Comparison of ENCODE assay signal across 8 cellular contexts in the genomic region with DNA sequence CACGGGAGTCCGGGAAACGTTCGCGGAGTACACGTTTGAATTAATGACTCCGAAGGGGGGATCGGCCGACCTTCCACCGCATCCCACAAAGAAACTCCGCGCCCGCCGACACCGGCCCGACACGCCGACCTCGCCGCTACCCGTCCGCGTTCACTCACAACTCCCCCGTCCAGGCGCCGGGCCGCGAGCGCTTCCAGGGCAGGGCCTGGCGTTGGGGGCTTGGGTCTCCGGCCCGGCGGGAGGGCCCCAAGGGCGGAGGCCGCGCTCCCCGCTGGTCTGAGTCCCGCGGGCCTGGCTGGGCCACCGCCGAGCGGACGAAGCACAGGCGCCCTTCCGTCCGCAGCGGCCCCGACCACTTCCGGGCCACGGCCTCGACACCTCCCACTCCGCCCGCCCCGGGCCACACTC. TPM values are rescaled to one million over a fixed set of nuclear protein-coding genes. Genes with fewer than 3 reads are reported as not detected.
DNase-seq lines count a peak whose midpoint lies in the region; ATAC-seq and TF ChIP-seq lines count a peak whose summit lies in the region.
"Not testable (repeated sequence)": the region's sequence is repeated elsewhere in the genome, so short reads cannot be mapped to it uniquely, and the experiment has no call there.

No MANE protein-coding gene starts in this region.

- H3F3A ChIP-seq in GM23338 (replicated peaks; ENCODE audit: low read depth): peaks cover 22% of the 10 kb centered on the region
- not testable (repeated sequence) for H3F3A ChIP-seq in neural cell (ENCODE audit: insufficient read depth, low read length, poor library complexity, severe bottlenecking)

- intact Hi-C loops in upper lobe of right lung (cut with DNase I): not testable (repeated sequence)

- H4K20me1 ChIP-seq in GM23338 (replicated peaks; ENCODE audit: insufficient read depth): peaks cover 50% of the 10 kb centered on the region
- not testable (repeated sequence) for H4K20me1 ChIP-seq in neural cell (ENCODE audit: insufficient read depth)

- not testable (repeated sequence) for TF ChIP-seq EP300 in neural cell (conservative IDR thresholded peaks at IDR 0.05; ENCODE audit: poor library complexity, severe bottlenecking)

- peaks cover 48% of the 10 kb centered on the region for H3K36me3 Mint-ChIP-seq in GM23338 (ENCODE audit: low read depth)

- not testable (repeated sequence) for H3K9me3 Mint-ChIP-seq in GM23338

- H3K27ac ChIP-seq in GM23338 (ENCODE audit: low read depth) (peak overlapping the region; percentile 97), SJCRH30 (peak overlapping the region; percentile 97), angular gyrus (ENCODE audit: low read depth, low read length) (peak overlapping the region; percentile 97), cardiac muscle cell (peak overlapping the region; percentile 94), neural cell (ENCODE audit: low read length) (peak overlapping the region; percentile 89), upper lobe of right lung (peak overlapping the region; percentile 97)

- not testable (repeated sequence) for H2AFZ ChIP-seq in GM23338
- H2AFZ ChIP-seq in neural cell (ENCODE audit: low read depth, low read length): peak overlapping the region; percentile 60

- H3K36me3 ChIP-seq in GM23338 (ENCODE audit: insufficient read depth) (peaks cover 14% of the 10 kb centered on the region), SJCRH30 (peaks cover 32% of the 10 kb centered on the region), upper lobe of right lung (peaks cover 22% of the 10 kb centered on the region)
- not testable (repeated sequence) for H3K36me3 ChIP-seq in cardiac muscle cell; neural cell (ENCODE audit: insufficient read depth, low read length)

- not testable (repeated sequence) for H3K9me2 ChIP-seq in GM23338 (ENCODE audit: insufficient read depth); neural cell (ENCODE audit: insufficient read depth, low read length)

- not testable (repeated sequence) for H3K27me3 Mint-ChIP-seq in GM23338 (ENCODE audit: insufficient read depth, low read depth, poor library complexity)

- ATAC-seq in GM18502 (IDR thresholded peaks at IDR 0.05; ENCODE audit: poor library complexity, unreplicated experiment) (peak; percentile 59), GM23338 (peak; percentile 75), HG03460 (IDR thresholded peaks at IDR 0.05; ENCODE audit: unreplicated experiment) (peak; percentile 57), upper lobe of right lung (peak; percentile 71)

- peak overlapping the region; percentile 99 for H3K27ac Mint-ChIP-seq in GM23338

- H3K79me2 ChIP-seq in GM23338 (replicated peaks; ENCODE audit: insufficient read depth) (peaks cover 63% of the 10 kb centered on the region), neural cell (replicated peaks; ENCODE audit: insufficient read depth, low read length) (peaks cover 32% of the 10 kb centered on the region)

- not testable (repeated sequence) for H3K27me3 ChIP-seq in GM23338 (ENCODE audit: insufficient read depth); SJCRH30; cardiac muscle cell; neural cell (ENCODE audit: insufficient read depth, low read depth, low read length); upper lobe of right lung

- H3K4me3 Mint-ChIP-seq in GM23338: peak overlapping the region; percentile 97

- not testable (repeated sequence) for TF ChIP-seq CTCF in GM23338 (conservative IDR thresholded peaks at IDR 0.05; ENCODE audit: low read depth in 2 of 2); cardiac muscle cell (IDR thresholded peaks at IDR 0.05; ENCODE audit: low read depth, low read length); neural cell (IDR thresholded peaks at IDR 0.05; ENCODE audit: poor library complexity, severe bottlenecking); upper lobe of right lung (IDR thresholded peaks at IDR 0.05)

- H3K4me3 ChIP-seq in GM23338 (peak overlapping the region; percentile 94), SJCRH30 (peak overlapping the region; percentile 80), cardiac muscle cell (peak overlapping the region; percentile 68), neural cell (ENCODE audit: low read length) (peak overlapping the region; percentile 98), upper lobe of right lung (peak overlapping the region; percentile 91)

- H3K4me2 ChIP-seq in GM23338: peak overlapping the region; percentile 88
- peak overlapping the region; percentile 44 for H3K4me2 ChIP-seq in neural cell (ENCODE audit: low read length)

- not testable (repeated sequence) for TF ChIP-seq RAD21 in neural cell (conservative IDR thresholded peaks at IDR 0.05)

- H3K9ac ChIP-seq in neural cell (ENCODE audit: low read length): peak overlapping the region; percentile 85

- H3K4me1 ChIP-seq in GM23338 (ENCODE audit: insufficient read depth) (peaks cover 20% of the 10 kb centered on the region), cardiac muscle cell (ENCODE audit: low read depth) (peaks cover 14% of the 10 kb centered on the region), upper lobe of right lung (peaks cover 31% of the 10 kb centered on the region)
- H3K4me1 ChIP-seq in SJCRH30: not testable (repeated sequence)

- peak; percentile 47 for DNase-seq in GM23338 (ENCODE audit: low spot score)
- not testable (repeated sequence) for DNase-seq in SJCRH30; cardiac muscle cell (ENCODE audit: low read depth in 1 of 2, low spot score in 1 of 2); upper lobe of right lung

- H3K4me1 Mint-ChIP-seq in GM23338: peaks cover 25% of the 10 kb centered on the region

- H3K9me3 ChIP-seq in SJCRH30 (replicated peaks); cardiac muscle cell (ENCODE audit: low read depth); neural cell (ENCODE audit: low read length); upper lobe of right lung: not testable (repeated sequence)

RNA-seq across cellular contexts. Expression of a gene that starts 0.4 kb away (rescaled TPM):
- total RNA-seq in GM23338 (2014; rRNA removed; shearing (Covaris generic)): 372 and 384 TPM in 2 replicates
- polyA plus RNA-seq in GM23338 (2016; fragmentation: Nextera tagmentation; extraction: Ambion mirVana): 298 and 315 TPM in 2 replicates
- 308 and 310 TPM in 2 replicates for total RNA-seq in SJCRH30 (2014; rRNA removed; shearing (Covaris generic))
- 182 and 220 TPM in 2 replicates for total RNA-seq in cardiac muscle cell
- polyA plus RNA-seq in cardiac muscle cell: 319 and 398 TPM in 2 replicates
- 180 and 195 TPM in 2 replicates for polyA plus RNA-seq in neural cell
- polyA minus RNA-seq in neural cell: 109 and 124 TPM in 2 replicates
- 116 TPM for total RNA-seq in upper lobe of right lung

RNA-seq across cellular contexts. Expression of a gene that starts 16.1 kb away (rescaled TPM):
- 117 and 118 TPM in 2 replicates for total RNA-seq in GM23338 (2014; rRNA removed; shearing (Covaris generic))
- polyA plus RNA-seq in GM23338 (2016; fragmentation: Nextera tagmentation; extraction: Ambion mirVana): 143 and 152 TPM in 2 replicates
- 25.0 and 27.0 TPM in 2 replicates for total RNA-seq in SJCRH30 (2014; rRNA removed; shearing (Covaris generic))
- total RNA-seq in cardiac muscle cell: 137 and 197 TPM in 2 replicates
- polyA plus RNA-seq in cardiac muscle cell: 343 and 407 TPM in 2 replicates
- 33.1 and 35.3 TPM in 2 replicates for polyA plus RNA-seq in neural cell
- polyA minus RNA-seq in neural cell: 12.9 and 13.7 TPM in 2 replicates
- 46.2 TPM for total RNA-seq in upper lobe of right lung

RNA-seq across cellular contexts. Expression of a gene that starts 31.3 kb away (rescaled TPM):
- total RNA-seq in GM23338 (2014; rRNA removed; shearing (Covaris generic)): 0.66 TPM in 1 of 2 replicates, not detected in the other
- polyA plus RNA-seq in GM23338 (2016; fragmentation: Nextera tagmentation; extraction: Ambion mirVana) (0.23 and 0.42 TPM in 2 replicates), cardiac muscle cell (0.68 and 1.3 TPM in 2 replicates), neural cell (10.2 and 10.9 TPM in 2 replicates)
- total RNA-seq in SJCRH30 (2014; rRNA removed; shearing (Covaris generic)): 0.96 and 1.7 TPM in 2 replicates
- total RNA-seq in cardiac muscle cell (1.1 and 1.5 TPM in 2 replicates), upper lobe of right lung (0.78 TPM)
- polyA minus RNA-seq in neural cell: 3.2 and 3.9 TPM in 2 replicates

RNA-seq across cellular contexts. Expression of a gene that starts 44.1 kb away (rescaled TPM):
- 42.0 and 45.5 TPM in 2 replicates for total RNA-seq in GM23338 (2014; rRNA removed; shearing (Covaris generic))
- polyA plus RNA-seq in GM23338 (2016; fragmentation: Nextera tagmentation; extraction: Ambion mirVana) (22.6 and 22.7 TPM in 2 replicates), cardiac muscle cell (27.7 and 28.3 TPM in 2 replicates), neural cell (64.9 and 81.6 TPM in 2 replicates)
- total RNA-seq in SJCRH30 (2014; rRNA removed; shearing (Covaris generic)): 18.6 and 19.6 TPM in 2 replicates
- total RNA-seq in cardiac muscle cell (48.1 and 55.4 TPM in 2 replicates), upper lobe of right lung (22.6 TPM)
- polyA minus RNA-seq in neural cell: 40.6 and 46.5 TPM in 2 replicates

RNA-seq across cellular contexts. Expression of a gene that starts 52.9 kb away (rescaled TPM):
- 59.3 and 80.3 TPM in 2 replicates for total RNA-seq in GM23338 (2014; rRNA removed; shearing (Covaris generic))
- polyA plus RNA-seq in GM23338 (2016; fragmentation: Nextera tagmentation; extraction: Ambion mirVana) (44.4 and 52.1 TPM in 2 replicates), cardiac muscle cell (41.9 and 57.9 TPM in 2 replicates), neural cell (42.2 and 44.1 TPM in 2 replicates)
- 13.1 and 14.2 TPM in 2 replicates for total RNA-seq in SJCRH30 (2014; rRNA removed; shearing (Covaris generic))
- total RNA-seq in cardiac muscle cell (43.2 and 61.8 TPM in 2 replicates), upper lobe of right lung (15.0 TPM)
- 18.5 and 20.5 TPM in 2 replicates for polyA minus RNA-seq in neural cell
